14 cellular contexts compared by ENCODE assay signal in genomic region chr10:109386921-109387320, GRCh38.
DNase-seq lines count a peak whose midpoint lies in the region; ATAC-seq and TF ChIP-seq lines count a peak whose summit lies in the region.
"Had no signal": no experiment of that assay in that cellular context is flagged by ENCODE, and none has a peak within 500 bp of the region (broad histone marks: within the 10 kb centered on the region; RNA-seq: fewer than 3 reads in every experiment).

No MANE protein-coding gene starts in this region.

- no peaks in the 10 kb centered on the region for H3K36me3 Mint-ChIP-seq in nephron progenitor cell (ENCODE audit: low read depth)

- peaks cover 4% of the 10 kb centered on the region for H3K4me1 Mint-ChIP-seq in nephron progenitor cell

- H3K9me3 Mint-ChIP-seq in nephron progenitor cell, result no peaks in the 10 kb centered on the region
- H3K9me3 Mint-ChIP-seq: CD4-positive, alpha-beta T cell had no signal

- peak overlapping the region; percentile 21 for H3K27ac Mint-ChIP-seq in nephron progenitor cell
- H3K27ac Mint-ChIP-seq: CD4-positive, alpha-beta T cell had no signal

- no peak overlapping the region for H3K4me3 Mint-ChIP-seq in nephron progenitor cell
- H3K4me3 Mint-ChIP-seq: CD4-positive, alpha-beta T cell had no signal

- ATAC-seq in GM19351 (IDR thresholded peaks at IDR 0.05; ENCODE audit: unreplicated experiment), result no peak
- ATAC-seq in HG03039 (IDR thresholded peaks at IDR 0.05; ENCODE audit: unreplicated experiment), result no peak
- no peak for ATAC-seq in GM19463 (IDR thresholded peaks at IDR 0.05; ENCODE audit: unreplicated experiment)

- DNase-seq in ELF-1 (ENCODE audit: low read depth, low spot score) (peak; percentile 9), SK-N-DZ (ENCODE audit: low spot score) (peak; percentile 68), islet precursor cell (peak; percentile 85), nephron progenitor cell (no peak)
- DNase-seq in central memory CD4-positive, alpha-beta T cell, result no peak
- DNase-seq: AML-193; Caco-2; CD4-positive, alpha-beta T cell; DMS153; DMS79; GF-D8 had no signal

- H3K27me3 Mint-ChIP-seq in nephron progenitor cell (ENCODE audit: low read depth, poor library complexity), result peaks cover 4% of the 10 kb centered on the region
- H3K27me3 Mint-ChIP-seq: CD4-positive, alpha-beta T cell had no signal

- no peak for TF ChIP-seq CTCF in nephron progenitor cell (IDR thresholded peaks at IDR 0.05)

Comparison
In these comparisons a context has a peak if more than half of its experiments do, and no peak if none do; other contexts are left out.
1. DNase-seq: peak in ELF-1 (single experiment), SK-N-DZ (single experiment) and islet precursor cell (single experiment); none in nephron progenitor cell (single experiment) and central memory CD4-positive, alpha-beta T cell (single experiment).